In genomic region chr10:121527690-121528089, GRCh38 we compare ENCODE assay signal across 12 cellular contexts.
DNase-seq lines count a peak whose midpoint lies in the region; TF ChIP-seq lines count a peak whose summit lies in the region.
"Had no signal": no experiment of that assay in that cellular context is flagged by ENCODE, and none has a peak within 500 bp of the region (broad histone marks: within the 10 kb centered on the region; RNA-seq: fewer than 3 reads in every experiment).

No MANE protein-coding gene starts in this region.

- DNase-seq in Daoy (ENCODE audit: low read depth): peak; percentile 73
- peak; percentile 27 for DNase-seq in NCI-H510A (lab: John Stamatoyannopoulos, UW)
- peak; percentile 85 for DNase-seq in hepatocyte (ENCODE audit: low spot score)
- DNase-seq in progenitor cell of endocrine pancreas (ENCODE audit: low spot score, unreplicated experiment): no peak
- DNase-seq in effector CD8-positive, alpha-beta T cell (lab: John Stamatoyannopoulos, UW): no peak
- no peak for DNase-seq in GM19238 (ENCODE audit: insufficient read length, low spot score)
- DNase-seq in LoVo (ENCODE audit: low spot score): no peak
- no peak for DNase-seq in NCI-H524 treated with DMSO at 0.1 percent for 48 hours (lab: John Stamatoyannopoulos, UW)
- DNase-seq: adrenal gland, NCI-H774, T-helper 1 cell had no signal

- peak overlapping the region; percentile 91 for H3K27ac ChIP-seq in hepatocyte
- H3K27ac ChIP-seq: adrenal gland, right atrium auricular region had no signal

- peaks cover 60% of the 10 kb centered on the region for H3K79me2 ChIP-seq in hepatocyte

- no peak overlapping the region for H3K4me2 ChIP-seq in hepatocyte

- no peaks in the 10 kb centered on the region for H3K27me3 Mint-ChIP-seq in progenitor cell of endocrine pancreas

- H3K27ac Mint-ChIP-seq in progenitor cell of endocrine pancreas: peak overlapping the region; percentile 94

- H4K20me1 ChIP-seq in hepatocyte (ENCODE audit: insufficient read depth, poor library complexity, severe bottlenecking): no peaks in the 10 kb centered on the region

- H3K4me3 Mint-ChIP-seq in progenitor cell of endocrine pancreas (ENCODE audit: low read depth): no peak overlapping the region

- no peak overlapping the region for H3K4me3 ChIP-seq in hepatocyte
- H3K4me3 ChIP-seq: adrenal gland, right atrium auricular region had no signal

- peaks cover 26% of the 10 kb centered on the region for H3K36me3 Mint-ChIP-seq in progenitor cell of endocrine pancreas (ENCODE audit: insufficient read depth)

- no peaks in the 10 kb centered on the region for H3K9me3 ChIP-seq in hepatocyte (ENCODE audit: low read depth)
- H3K9me3 ChIP-seq: adrenal gland, right atrium auricular region had no signal

- H3K9me3 Mint-ChIP-seq in progenitor cell of endocrine pancreas (ENCODE audit: low read depth): no peaks in the 10 kb centered on the region

- TF ChIP-seq CTCF in hepatocyte (IDR thresholded peaks at IDR 0.05; ENCODE audit: poor library complexity): no peak
- no peak for TF ChIP-seq CTCF in progenitor cell of endocrine pancreas (IDR thresholded peaks at IDR 0.05; ENCODE audit: unreplicated experiment)

- H3K4me1 ChIP-seq in hepatocyte (ENCODE audit: insufficient read depth): peaks cover 57% of the 10 kb centered on the region
- H3K4me1 ChIP-seq: adrenal gland had no signal

- WGBS in hepatocyte (ENCODE audit: low lambda C conversion rate, missing lambda C conversion rate): 5% methylated on average over 6 of the region's 6 CpGs

- H3K36me3 ChIP-seq in hepatocyte (replicated peaks; ENCODE audit: insufficient read depth, low read depth): no peaks in the 10 kb centered on the region
- H3K36me3 ChIP-seq: adrenal gland, right atrium auricular region had no signal

- peaks cover 89% of the 10 kb centered on the region for H3K4me1 Mint-ChIP-seq in progenitor cell of endocrine pancreas (ENCODE audit: low read depth)

- no peak overlapping the region for H2AFZ ChIP-seq in hepatocyte

- no peaks in the 10 kb centered on the region for H3K27me3 ChIP-seq in hepatocyte
- H3K27me3 ChIP-seq: adrenal gland, right atrium auricular region had no signal

- no peaks in the 10 kb centered on the region for H3K9me2 ChIP-seq in hepatocyte (replicated peaks; ENCODE audit: insufficient read depth)

Comparison
In these comparisons a context has a peak if more than half of its experiments do, and no peak if none do; other contexts are left out.
1. DNase-seq: peak in Daoy (single experiment), NCI-H510A (single experiment) and hepatocyte (single experiment); none in progenitor cell of endocrine pancreas (single experiment), effector CD8-positive, alpha-beta T cell (single experiment), GM19238 (single experiment), LoVo (single experiment) and NCI-H524 treated with DMSO at 0.1 percent for 48 hours (single experiment).